ENCODE assay signal across 19 cellular contexts in genomic region chr2:188065386-188065785, GRCh38.
"Had no signal": no experiment of that assay in that cellular context is flagged by ENCODE, and none has a peak within 500 bp of the region (broad histone marks: within the 10 kb centered on the region; RNA-seq: fewer than 3 reads in every experiment).

No MANE protein-coding gene starts in this region.

- H3K9me3 ChIP-seq: MG63 had no signal

- H3K4me3 Mint-ChIP-seq: activated CD8-positive, alpha-beta T cell treated with anti-CD3 and anti-CD28 coated beads for 36 hours; activated naive CD4-positive, alpha-beta T cell treated with anti-CD3 and anti-CD28 coated beads, Interleukin-2, amount 10 ng/mL, durations not matched to agents 7 days and 5 days; activated naive CD8-positive, alpha-beta T cell treated with anti-CD3 and anti-CD28 coated beads for 36 hours; activated T-cell treated with anti-CD3 and anti-CD28 coated beads, Interleukin-2, amount 50 U/mL, for 72 hours had no signal

- H3K27me3 ChIP-seq: MG63 had no signal

- H3K27me3 Mint-ChIP-seq: activated CD8-positive, alpha-beta T cell treated with anti-CD3 and anti-CD28 coated beads for 36 hours; activated naive CD4-positive, alpha-beta T cell treated with anti-CD3 and anti-CD28 coated beads, Interleukin-2, amount 10 ng/mL, durations not matched to agents 7 days and 5 days; activated naive CD8-positive, alpha-beta T cell treated with anti-CD3 and anti-CD28 coated beads for 36 hours had no signal

- H3K9me3 Mint-ChIP-seq: activated naive CD4-positive, alpha-beta T cell treated with anti-CD3 and anti-CD28 coated beads, Interleukin-2, amount 10 ng/mL, durations not matched to agents 7 days and 5 days; activated naive CD8-positive, alpha-beta T cell treated with anti-CD3 and anti-CD28 coated beads for 36 hours; activated T-helper 2 cell treated with anti-CD3 and anti-CD28 coated beads, Interferon-gamma antibody, Interleukin-2, Interleukin-4, amounts not matched to agents 10 μg/mL and 5 μg/mL and 100 μg/mL, durations not matched to agents 14 hours and 24 hours and 36 hours had no signal

- H3K27ac ChIP-seq: VCaP had no signal

- H3K36me3 Mint-ChIP-seq: activated naive CD4-positive, alpha-beta T cell treated with anti-CD3 and anti-CD28 coated beads, Interleukin-2, amount 10 ng/mL, durations not matched to agents 7 days and 5 days; activated naive CD8-positive, alpha-beta T cell treated with anti-CD3 and anti-CD28 coated beads for 36 hours had no signal

- H3K36me3 ChIP-seq: MG63 had no signal

- DNase-seq: activated CD4-positive, alpha-beta T cell treated with anti-CD3 and anti-CD28 coated beads for 4 hours; activated CD8-positive, alpha-beta memory T cell treated with anti-CD3 and anti-CD28 coated beads, Interleukin-2, amount 50 U/mL, for 4 hours; activated CD8-positive, alpha-beta T cell treated with anti-CD3 and anti-CD28 coated beads for 36 hours; activated gamma-delta T cell treated with Interleukin-2 at 50 U/mL for 16 hours; activated naive CD4-positive, alpha-beta T cell treated with anti-CD3 and anti-CD28 coated beads, Interleukin-2, amount 10 ng/mL, durations not matched to agents 7 days and 5 days; activated naive CD8-positive, alpha-beta T cell treated with anti-CD3 and anti-CD28 coated beads for 36 hours; activated T-cell treated with anti-CD3 and anti-CD28 coated beads, Interleukin-2, amount 50 U/mL, for 72 hours; cerebellar nuclear complex; MG63; MV-4-11; NCI-H1105; NCI-H1436; NCI-H187; NCI-H2081; NCI-H446; NCI-H524; SIG-M5 had no signal

- ATAC-seq: activated CD8-positive, alpha-beta T cell treated with anti-CD3 and anti-CD28 coated beads for 36 hours; activated T-cell treated with anti-CD3 and anti-CD28 coated beads, Interleukin-2, amount 50 U/mL, for 72 hours had no signal

- H3K4me3 ChIP-seq: MG63 had no signal

- H3K4me1 Mint-ChIP-seq: activated naive CD4-positive, alpha-beta T cell treated with anti-CD3 and anti-CD28 coated beads, Interleukin-2, amount 10 ng/mL, durations not matched to agents 7 days and 5 days; activated naive CD8-positive, alpha-beta T cell treated with anti-CD3 and anti-CD28 coated beads for 36 hours had no signal

- H3K27ac Mint-ChIP-seq: activated CD8-positive, alpha-beta T cell treated with anti-CD3 and anti-CD28 coated beads for 36 hours; activated naive CD4-positive, alpha-beta T cell treated with anti-CD3 and anti-CD28 coated beads, Interleukin-2, amount 10 ng/mL, durations not matched to agents 7 days and 5 days; activated naive CD8-positive, alpha-beta T cell treated with anti-CD3 and anti-CD28 coated beads for 36 hours; activated T-cell treated with anti-CD3 and anti-CD28 coated beads, Interleukin-2, amount 50 U/mL, for 72 hours; activated T-helper 2 cell treated with anti-CD3 and anti-CD28 coated beads, Interferon-gamma antibody, Interleukin-2, Interleukin-4, amounts not matched to agents 10 μg/mL and 5 μg/mL and 100 μg/mL, durations not matched to agents 14 hours and 24 hours and 36 hours had no signal
